In genomic region chr3:113696658-113697191, GRCh38 we compare ENCODE assay signal across 8 cellular contexts. TPM values are rescaled to one million over a fixed set of nuclear protein-coding genes. Genes with fewer than 3 reads are reported as not detected.
DNase-seq lines count a peak whose midpoint lies in the region; TF ChIP-seq lines count a peak whose summit lies in the region.

No MANE protein-coding gene starts in this region.

- no peak overlapping the region for H3K4me3 Mint-ChIP-seq in activated naive CD4-positive, alpha-beta T cell treated with anti-CD3 and anti-CD28 coated beads, Interleukin-2, amount 10 ng/mL, durations not matched to agents 7 days and 5 days

- H3K9me3 Mint-ChIP-seq in activated naive CD4-positive, alpha-beta T cell treated with anti-CD3 and anti-CD28 coated beads, Interleukin-2, amount 10 ng/mL, durations not matched to agents 7 days and 5 days, result no peaks in the 10 kb centered on the region

- peak overlapping the region; percentile 72 for H3K4me3 ChIP-seq in HFF-Myc (replicated peaks; ENCODE audit: low read depth, low read length)

- peaks cover 9% of the 10 kb centered on the region for H3K36me3 Mint-ChIP-seq in activated naive CD4-positive, alpha-beta T cell treated with anti-CD3 and anti-CD28 coated beads, Interleukin-2, amount 10 ng/mL, durations not matched to agents 7 days and 5 days

- no peaks in the 10 kb centered on the region for H3K27me3 Mint-ChIP-seq in activated naive CD4-positive, alpha-beta T cell treated with anti-CD3 and anti-CD28 coated beads, Interleukin-2, amount 10 ng/mL, durations not matched to agents 7 days and 5 days

- no peak overlapping the region for H3K27ac Mint-ChIP-seq in activated naive CD4-positive, alpha-beta T cell treated with anti-CD3 and anti-CD28 coated beads, Interleukin-2, amount 10 ng/mL, durations not matched to agents 7 days and 5 days

- CTCF ChIA-PET in activated naive CD4-positive, alpha-beta T cell treated with anti-CD3 and anti-CD28 coated beads, Interleukin-2, amount 10 ng/mL, durations not matched to agents 7 days and 5 days (lab: Charles Lee), result interaction anchor here (1.2 kb wide), 1 partner anchor 48 kb away, joined by 6 read pairs; no protein-coding TSS in a partner anchor

- H3K4me1 Mint-ChIP-seq in activated naive CD4-positive, alpha-beta T cell treated with anti-CD3 and anti-CD28 coated beads, Interleukin-2, amount 10 ng/mL, durations not matched to agents 7 days and 5 days, result peaks cover 25% of the 10 kb centered on the region

- DNase-seq in GF-D8 (lab: John Stamatoyannopoulos, UW), result peak; percentile 99
- DNase-seq in HFF-Myc (ENCODE audit: extremely low read depth, low read depth), result peak; percentile 96
- peak; percentile 99 for DNase-seq in MV-4-11 (lab: John Stamatoyannopoulos, UW)
- peak; percentile 99 for DNase-seq in SK-MEL-5 (ENCODE audit: low read depth, low spot score)
- peak; percentile 99 for DNase-seq in activated naive CD4-positive, alpha-beta T cell treated with anti-CD3 and anti-CD28 coated beads, Interleukin-2, amount 10 ng/mL, durations not matched to agents 7 days and 5 days
- DNase-seq in globus pallidus (ENCODE audit: low spot score), result peak; percentile 99
- peak; percentile 97 for DNase-seq in non-pigmented ciliary epithelial cell (ENCODE audit: low read depth)
- DNase-seq in superior temporal gyrus (ENCODE audit: extremely low spot score), result peak; percentile 100

- TF ChIP-seq CTCF in HFF-Myc (IDR thresholded peaks at IDR 0.05; ENCODE audit: low read depth, low read length, missing control alignments), result no peak

- in situ Hi-C loops in SK-MEL-5 (cut with HindIII; ENCODE audit: low pct_unique_long_range_greater_than_20kb, low sequenced_read_pairs), result no loop called here

RNA-seq across cellular contexts. Expression of gene USF3, which starts 0.3 kb away (rescaled TPM):
- total RNA-seq in SK-MEL-5 (2014; rRNA removed; shearing (Covaris generic)), result 9.0 and 10.4 TPM in 2 replicates
- 8.0 and 10.8 TPM in 2 replicates for polyA plus RNA-seq in SK-MEL-5 (2015; cell fraction: cytosol; rRNA removed)
- polyA plus RNA-seq in SK-MEL-5 (2015; cell fraction: nucleus; rRNA removed), result 5.2 and 5.8 TPM in 2 replicates

RNA-seq across cellular contexts. Expression of gene NAA50, which starts 49.3 kb away (rescaled TPM):
- total RNA-seq in SK-MEL-5 (2014; rRNA removed; shearing (Covaris generic)), result 137 and 151 TPM in 2 replicates
- 131 and 149 TPM in 2 replicates for polyA plus RNA-seq in SK-MEL-5 (2015; cell fraction: cytosol; rRNA removed)
- 38.0 and 46.6 TPM in 2 replicates for polyA plus RNA-seq in SK-MEL-5 (2015; cell fraction: nucleus; rRNA removed)

RNA-seq across cellular contexts. Expression of gene ATP6V1A, which starts 50.1 kb away (rescaled TPM):
- total RNA-seq in SK-MEL-5 (2014; rRNA removed; shearing (Covaris generic)), result 94.7 and 94.8 TPM in 2 replicates
- 49.2 and 66.7 TPM in 2 replicates for polyA plus RNA-seq in SK-MEL-5 (2015; cell fraction: cytosol; rRNA removed)
- polyA plus RNA-seq in SK-MEL-5 (2015; cell fraction: nucleus; rRNA removed), result 27.6 and 46.6 TPM in 2 replicates

Comparison
In these comparisons a context has a peak if more than half of its experiments do, and no peak if none do; other contexts are left out.
1. Peak in every context shown above with its lines: DNase-seq and H3K4me3 ChIP-seq.